In the genomic region with DNA sequence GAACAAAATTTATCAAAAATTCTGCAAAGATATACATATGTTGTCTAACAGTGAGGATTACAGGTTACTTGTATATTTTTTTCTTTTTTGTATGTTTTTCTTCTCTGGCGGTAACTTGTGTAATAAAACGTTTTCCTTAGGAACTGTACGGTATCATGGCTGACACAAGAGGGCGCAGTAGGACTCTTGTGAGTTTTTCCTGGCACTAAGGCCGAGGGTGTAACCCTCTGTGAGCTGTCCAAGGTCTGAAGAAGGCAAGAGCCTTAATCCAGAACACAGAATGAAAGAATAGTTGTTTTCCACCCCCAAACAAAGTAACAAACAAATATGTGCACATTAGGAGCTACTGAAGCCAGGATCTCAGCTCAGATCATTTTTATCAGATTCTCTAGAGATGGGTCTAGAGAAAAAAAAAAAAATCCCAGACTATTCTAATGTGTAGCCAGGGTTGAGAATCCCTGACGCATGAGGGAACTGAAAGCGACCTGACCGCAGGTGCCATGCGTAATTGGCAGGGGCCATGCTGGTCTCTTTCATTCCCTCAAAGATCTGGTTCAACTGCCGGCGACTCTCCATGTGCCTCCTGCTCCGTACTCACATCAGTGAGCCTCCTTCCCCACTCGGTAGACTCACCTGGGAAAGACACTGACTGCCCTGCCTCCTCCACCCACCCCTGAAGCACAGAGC, we compare ENCODE assay signal across 1 cellular context.
TF ChIP-seq lines count a peak whose summit lies in the region.

No MANE protein-coding gene starts in this region.

TF ChIP-seq in PFSK-1, 5 proteins besides CTCF, POLR2A, EP300 and RAD21 (continued from another document):
- no peak for TF ChIP-seq FOXP2 (optimal IDR thresholded peaks at IDR 0.05; ENCODE audit: borderline replicate concordance, extremely low read depth, extremely low read length, insufficient read depth)
- TF ChIP-seq POLR2AphosphoS5 (IDR thresholded peaks at IDR 0.05; ENCODE audit: low read depth, low read length): no peak
- no peak for TF ChIP-seq TAF1 (IDR thresholded peaks at IDR 0.05; ENCODE audit: borderline replicate concordance, insufficient read depth, low read length)
